In genomic region chr7:93156884-93157283, GRCh38 we compare ENCODE assay signal across 24 cellular contexts. TPM values are rescaled to one million over a fixed set of nuclear protein-coding genes. Genes with fewer than 3 reads are reported as not detected.
DNase-seq lines count a peak whose midpoint lies in the region; ATAC-seq and TF ChIP-seq lines count a peak whose summit lies in the region.
"Had no signal": no experiment of that assay in that cellular context is flagged by ENCODE, and none has a peak within 500 bp of the region (broad histone marks: within the 10 kb centered on the region; RNA-seq: fewer than 3 reads in every experiment).

No MANE protein-coding gene starts in this region.

- no peaks in the 10 kb centered on the region for H3K9me3 ChIP-seq in MG63
- no peaks in the 10 kb centered on the region for H3K9me3 ChIP-seq in psoas muscle

- H3K27me3 ChIP-seq in MG63 (no peaks in the 10 kb centered on the region), brain microvascular endothelial cell (replicated peaks) (no peaks in the 10 kb centered on the region), psoas muscle (ENCODE audit: insufficient read depth in 3 of 3, low read length in 2 of 3) (no peaks in the 10 kb centered on the region)
- H3K27me3 ChIP-seq: BLaER1, SJCRH30 had no signal

- H3K4me1 Mint-ChIP-seq in activated naive CD8-positive, alpha-beta T cell treated with anti-CD3 and anti-CD28 coated beads, Interleukin-2, amount 50 U/mL, for 24 hours, result no peaks in the 10 kb centered on the region

- in situ Hi-C loops in brain microvascular endothelial cell (cut with HindIII; ENCODE audit: low pct_ligation_motif_present, low sequenced_read_pairs), result no loop called here

- H3K4me3 ChIP-seq in MG63 (no peak overlapping the region), brain microvascular endothelial cell (ENCODE audit: low read depth, low read length) (no peak overlapping the region), psoas muscle (no peak overlapping the region)
- H3K4me3 ChIP-seq: BLaER1, SJCRH30 had no signal

- no peak overlapping the region for H3K4me3 Mint-ChIP-seq in activated naive CD8-positive, alpha-beta T cell treated with anti-CD3 and anti-CD28 coated beads, Interleukin-2, amount 50 U/mL, for 24 hours

- DNase-seq in ELR (ENCODE audit: low read depth) (peak; percentile 58), MG63 (peak; percentile 31), brain microvascular endothelial cell (peak; percentile 55), stromal cell of bone marrow (ENCODE audit: low read depth) (peak; percentile 29), SK-N-DZ (ENCODE audit: low spot score) (no peak), psoas muscle (no peak), NK-92 (lab: John Stamatoyannopoulos, UW; ENCODE audit: unreplicated experiment) (no peak)
- DNase-seq in activated naive CD8-positive, alpha-beta T cell treated with anti-CD3 and anti-CD28 coated beads, Interleukin-2, amount 50 U/mL, for 24 hours, result no peak
- DNase-seq: activated CD4-positive, alpha-beta T cell treated with anti-CD3 and anti-CD28 coated beads for 4 hours; activated naive CD4-positive, alpha-beta T cell treated with Interleukin-2 at 50 U/mL for 16 hours; activated T-cell treated with anti-CD3 and anti-CD28 coated beads, Interleukin-2, amount 50 U/mL, for 48 hours; Caco-2; caudate nucleus; DMS79; head of caudate nucleus; left cardiac atrium; mammary epithelial cell; NCI-H1436; SJCRH30; stimulated activated CD8-positive, alpha-beta memory T cell treated with anti-CD3 and anti-CD28 coated beads, Interleukin-4, amount 100 ng/mL, for 48 hours; trophoblast cell had no signal

- ATAC-seq in activated naive CD8-positive, alpha-beta T cell treated with anti-CD3 and anti-CD28 coated beads, Interleukin-2, amount 50 U/mL, for 24 hours, result no peak
- ATAC-seq in psoas muscle, result no peak
- ATAC-seq: left cardiac atrium, Panc1 had no signal

- no peak overlapping the region for H3K27ac Mint-ChIP-seq in activated naive CD8-positive, alpha-beta T cell treated with anti-CD3 and anti-CD28 coated beads, Interleukin-2, amount 50 U/mL, for 24 hours
- H3K27ac Mint-ChIP-seq: progenitor cell of endocrine pancreas had no signal

- TF ChIP-seq CTCF in brain microvascular endothelial cell (IDR thresholded peaks at IDR 0.05; ENCODE audit: low read depth, low read length, missing control alignments) (no peak), psoas muscle (IDR thresholded peaks at IDR 0.05) (no peak)

- no peaks in the 10 kb centered on the region for H3K4me1 ChIP-seq in psoas muscle
- H3K4me1 ChIP-seq: BLaER1 had no signal

- H3K36me3 ChIP-seq in MG63, result no peaks in the 10 kb centered on the region
- no peaks in the 10 kb centered on the region for H3K36me3 ChIP-seq in brain microvascular endothelial cell (replicated peaks)
- H3K36me3 ChIP-seq in psoas muscle (ENCODE audit: insufficient read depth in 1 of 2, low read depth in 1 of 2), result no peaks in the 10 kb centered on the region
- H3K36me3 ChIP-seq: BLaER1, SJCRH30 had no signal

- WGBS in psoas muscle, 3 donors, result 37 to 59% (median 41%) methylated on average over 1 of the region's 1 CpG

- H3K36me3 Mint-ChIP-seq in activated naive CD8-positive, alpha-beta T cell treated with anti-CD3 and anti-CD28 coated beads, Interleukin-2, amount 50 U/mL, for 24 hours (ENCODE audit: low read depth), result no peaks in the 10 kb centered on the region

- intact Hi-C loops in psoas muscle (cut with DNase I), result no loop called here

- H3K9me3 Mint-ChIP-seq in activated naive CD8-positive, alpha-beta T cell treated with anti-CD3 and anti-CD28 coated beads, Interleukin-2, amount 50 U/mL, for 24 hours, result peaks cover 4% of the 10 kb centered on the region

- H3K27ac ChIP-seq in brain microvascular endothelial cell (no peak overlapping the region), psoas muscle (no peak overlapping the region)
- H3K27ac ChIP-seq: BLaER1, SJCRH30 had no signal

- no peaks in the 10 kb centered on the region for H3K27me3 Mint-ChIP-seq in activated naive CD8-positive, alpha-beta T cell treated with anti-CD3 and anti-CD28 coated beads, Interleukin-2, amount 50 U/mL, for 24 hours
- H3K27me3 Mint-ChIP-seq: progenitor cell of endocrine pancreas had no signal

RNA-seq across cellular contexts. Expression of gene SAMD9L, which starts 8.7 kb away (rescaled TPM):
- total RNA-seq in MG63 (2014; rRNA removed; shearing (Covaris generic); ENCODE audit: low replicate concordance), result 3.8 and 28.8 TPM in 2 replicates
- 0.06 and 0.10 TPM in 2 replicates for polyA plus RNA-seq in SK-N-DZ (2014; cell fraction: cytosol; rRNA removed)
- 0.37 and 1.3 TPM in 2 replicates for polyA plus RNA-seq in SK-N-DZ (2014; cell fraction: nucleus; rRNA removed)
- 1 to 10 TPM; 1.9 to 3.6 (median 2.9) TPM for total RNA-seq in psoas muscle
- 1 to 10 TPM in 2 of 3 donors, under 1 TPM in 1; 0.76 to 1.9 (median 1.5) TPM for polyA plus RNA-seq in psoas muscle
- total RNA-seq: Caco-2, progenitor cell of endocrine pancreas had no signal

RNA-seq across cellular contexts. Expression of gene SAMD9, which starts 39.1 kb away (rescaled TPM):
- 3.8 and 14.6 TPM in 2 replicates for total RNA-seq in MG63 (2014; rRNA removed; shearing (Covaris generic); ENCODE audit: low replicate concordance)
- 0.02 TPM in 1 of 2 replicates, not detected in the other for polyA plus RNA-seq in SK-N-DZ (2014; cell fraction: cytosol; rRNA removed)
- polyA plus RNA-seq in SK-N-DZ (2014; cell fraction: nucleus; rRNA removed), result not detected in 2 replicates
- total RNA-seq in psoas muscle, result 1 to 10 TPM in 3 of 4 donors, under 1 TPM in 1; 0.84 to 2.3 (median 1.7) TPM
- under 1 TPM; 0.53 to 0.93 (median 0.59) TPM for polyA plus RNA-seq in psoas muscle

Comparison
In these comparisons a context has a peak if more than half of its experiments do, and no peak if none do; other contexts are left out.
1. DNase-seq: peak in ELR (single experiment), MG63 (single experiment), brain microvascular endothelial cell (single experiment) and stromal cell of bone marrow (single experiment); none in activated naive CD8-positive, alpha-beta T cell treated with anti-CD3 and anti-CD28 coated beads, Interleukin-2, amount 50 U/mL, for 24 hours (single experiment), SK-N-DZ (single experiment), psoas muscle (0 of 2) and NK-92 (single experiment).